Comparison of ENCODE assay signal across 18 cellular contexts in genomic region chr5:89307972-89308371, GRCh38.
"Had no signal": no experiment of that assay in that cellular context is flagged by ENCODE, and none has a peak within 500 bp of the region (broad histone marks: within the 10 kb centered on the region; RNA-seq: fewer than 3 reads in every experiment).

No MANE protein-coding gene starts in this region.

- H3K4me3 Mint-ChIP-seq: T-cell had no signal

- ATAC-seq: Panc1, PC-3, T-cell had no signal

- H3K27ac Mint-ChIP-seq: T-cell had no signal

- H3K4me2 ChIP-seq: SK-N-SH had no signal

- H3K9ac ChIP-seq: SK-N-SH had no signal

- H3K4me1 Mint-ChIP-seq: T-cell had no signal

- H3K27me3 Mint-ChIP-seq: T-cell had no signal

- H3K9me3 ChIP-seq: SK-N-SH had no signal

- DNase-seq: Kasumi-1, KG1, NCI-H1092 treated with DMSO at 0.1 percent for 48 hours, NCI-H1436, NCI-H187 treated with DMSO at 0.1 percent for 48 hours, NCI-H2029 treated with DMSO at 0.1 percent for 48 hours, NCI-H2107, NCI-H2227 treated with DMSO at 0.1 percent for 48 hours, NCI-H524, NCI-H526 treated with DMSO at 0.1 percent for 48 hours, NCI-H748 treated with DMSO at 0.1 percent for 48 hours, PC-3, SHP77, SK-N-SH, SW 1271, T-cell had no signal

- H3K36me3 Mint-ChIP-seq: T-cell had no signal

- H3K27ac ChIP-seq: RWPE1 had no signal
